ENCODE assay signal across 7 cellular contexts in the genomic region with DNA sequence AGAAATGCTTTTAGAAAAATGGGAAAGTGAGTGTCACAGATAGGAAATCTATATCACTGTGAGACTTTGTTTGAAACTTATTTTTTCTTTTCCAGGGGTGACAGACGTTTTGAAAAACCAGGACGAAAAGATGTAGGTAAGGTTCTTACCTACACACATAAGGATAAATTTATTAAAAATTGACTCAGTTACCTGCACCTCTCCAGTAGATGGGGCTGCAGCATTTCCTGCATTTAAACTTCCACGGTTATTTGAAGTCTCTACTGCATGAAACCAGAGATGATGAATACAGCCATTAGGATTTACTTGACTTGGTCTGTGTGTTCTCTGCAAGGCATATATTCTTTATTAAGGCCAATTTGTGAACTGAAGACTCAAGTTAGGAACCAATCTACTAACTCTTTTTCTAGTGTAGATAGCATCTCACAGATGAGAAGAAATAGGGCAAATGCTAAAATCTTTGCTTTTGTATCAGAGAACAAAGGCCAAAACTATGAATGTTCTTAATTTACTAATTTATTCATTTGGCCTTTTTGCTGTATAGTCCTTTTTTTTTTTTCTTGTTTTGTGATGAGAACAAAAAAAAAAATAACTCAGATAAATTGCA. TPM values are rescaled to one million over a fixed set of nuclear protein-coding genes. Genes with fewer than 3 reads are reported as not detected.
DNase-seq lines count a peak whose midpoint lies in the region; ATAC-seq and TF ChIP-seq lines count a peak whose summit lies in the region.

No MANE protein-coding gene starts in this region.

- H3K4me3 ChIP-seq in HFF-Myc (replicated peaks; ENCODE audit: low read depth, low read length) (no peak overlapping the region), colonic mucosa (no peak overlapping the region)

- no peaks in the 10 kb centered on the region for H3K36me3 ChIP-seq in colonic mucosa

- no peaks in the 10 kb centered on the region for H3K4me1 ChIP-seq in colonic mucosa

- DNase-seq in Daoy (ENCODE audit: low read depth): peak; percentile 14
- no peak for DNase-seq in HFF-Myc (ENCODE audit: extremely low read depth, low read depth)
- peak; percentile 11 for DNase-seq in SHP77 treated with DMSO at 0.1 percent for 48 hours (lab: John Stamatoyannopoulos, UW)
- peak; percentile 32 for DNase-seq in colonic mucosa
- no peak for DNase-seq in hepatic stellate cell (ENCODE audit: low spot score)

- no peak overlapping the region for H3K27ac ChIP-seq in colonic mucosa

- H3K27me3 Mint-ChIP-seq in nephron (ENCODE audit: low read depth): no peaks in the 10 kb centered on the region

- no peak overlapping the region for H3K4me3 Mint-ChIP-seq in nephron

- H3K9me3 Mint-ChIP-seq in nephron: no peaks in the 10 kb centered on the region

- H3K9me3 ChIP-seq in colonic mucosa: no peaks in the 10 kb centered on the region

- no peaks in the 10 kb centered on the region for H3K27me3 ChIP-seq in colonic mucosa

- H3K9ac ChIP-seq in colonic mucosa (ENCODE audit: low read depth in 2 of 2, low read length in 2 of 2): no peak overlapping the region

- H3K4me1 Mint-ChIP-seq in nephron: no peaks in the 10 kb centered on the region

- TF ChIP-seq CTCF in HFF-Myc (IDR thresholded peaks at IDR 0.05; ENCODE audit: low read depth, low read length, missing control alignments) (peak; percentile 50), colonic mucosa (IDR thresholded peaks at IDR 0.05) (peak; percentile 41), nephron (IDR thresholded peaks at IDR 0.05; ENCODE audit: unreplicated experiment in 3 of 3) (peak; percentile 57 to 62 (median 58))

- ATAC-seq in GM18858 (IDR thresholded peaks at IDR 0.05; ENCODE audit: unreplicated experiment): no peak

- no peak overlapping the region for H3K27ac Mint-ChIP-seq in nephron

- H3K36me3 Mint-ChIP-seq in nephron (ENCODE audit: low read depth): peaks cover 40% of the 10 kb centered on the region

- intact Hi-C loops in colonic mucosa (cut with DNase I): no loop called here

RNA-seq across cellular contexts. Expression of a gene that starts 15.0 kb away (rescaled TPM):
- not detected in 2 replicates for total RNA-seq in Daoy (2014; rRNA removed; shearing (Covaris generic))
- total RNA-seq in colonic mucosa: under 1 TPM in 1 of 2 donors, not detected in 1; 0.32 TPM

Comparison
In these comparisons a context has a peak if more than half of its experiments do, and no peak if none do; other contexts are left out.
1. DNase-seq: peak in Daoy (single experiment), SHP77 treated with DMSO at 0.1 percent for 48 hours (single experiment) and colonic mucosa (single experiment); none in HFF-Myc (single experiment) and hepatic stellate cell (single experiment).
2. Peak in every context shown above with its lines, with median percentiles within 50 percentile points of each other: CTCF ChIP-seq.